8 cellular contexts compared by ENCODE assay signal in genomic region chr9:76459691-76460635, GRCh38. TPM values are rescaled to one million over a fixed set of nuclear protein-coding genes. Genes with fewer than 3 reads are reported as not detected.
DNase-seq lines count a peak whose midpoint lies in the region; ATAC-seq and TF ChIP-seq lines count a peak whose summit lies in the region.

No MANE protein-coding gene starts in this region.

- H3K4me3 ChIP-seq in HUES6 (ENCODE audit: low read depth, low read length) = peak overlapping the region; percentile 89
- peak overlapping the region; percentile 63 for H3K4me3 ChIP-seq in RWPE2 (ENCODE audit: severe bottlenecking)
- peak overlapping the region; percentile 64 for H3K4me3 ChIP-seq in ectodermal cell (ENCODE audit: insufficient read depth, low read depth, low read length)
- H3K4me3 ChIP-seq in lower leg skin (ENCODE audit: low read depth, poor library complexity, severe bottlenecking) = peak overlapping the region; percentile 41
- peak overlapping the region; percentile 35 to 65 (median 55) for H3K4me3 ChIP-seq in thyroid gland (replicated peaks in 1 of 3)

- DNase-seq in activated T-cell treated with anti-CD3 and anti-CD28 coated beads, Interleukin-2, amount 50 U/mL, for 4 hours = no peak
- no peak for DNase-seq in activated T-cell treated with anti-CD3 and anti-CD28 coated beads, Interleukin-2, amount 50 U/mL, for 1 hour
- DNase-seq in RWPE2 (ENCODE audit: low spot score) (peak; percentile 55), lower leg skin (ENCODE audit: low spot score in 2 of 2) (peak in 1 of 2 donors; percentile 88), thyroid gland (peak; percentile 68)

- H3K27me3 ChIP-seq in HUES6 (ENCODE audit: control insufficient read depth, insufficient read depth, low read length) (no peaks in the 10 kb centered on the region), RWPE2 (ENCODE audit: insufficient read depth, poor library complexity, severe bottlenecking) (no peaks in the 10 kb centered on the region), ectodermal cell (ENCODE audit: control insufficient read depth, insufficient read depth, low read length, poor library complexity, severe bottlenecking) (peaks cover 20% of the 10 kb centered on the region), thyroid gland (no peaks in the 10 kb centered on the region)

- peaks cover 30% of the 10 kb centered on the region for H3K4me1 Mint-ChIP-seq in activated T-cell treated with anti-CD3 and anti-CD28 coated beads, Interleukin-2, amount 50 U/mL, for 4 hours (ENCODE audit: low read depth)

- whole genome bisulfite sequencing in ectodermal cell, 2 experiments = 0% methylated on average over 32 of the region's 32 CpGs
- 7% methylated on average over 32 of the region's 32 CpGs for WGBS in lower leg skin, 2 donors
- WGBS in thyroid gland, 2 donors = 4 to 7% methylated on average over 32 of the region's 32 CpGs

- peaks cover 2% of the 10 kb centered on the region for H3K36me3 Mint-ChIP-seq in activated T-cell treated with anti-CD3 and anti-CD28 coated beads, Interleukin-2, amount 50 U/mL, for 4 hours (ENCODE audit: insufficient read depth)

- H3K27me3 Mint-ChIP-seq in activated T-cell treated with anti-CD3 and anti-CD28 coated beads, Interleukin-2, amount 50 U/mL, for 4 hours (ENCODE audit: low read depth) = no peaks in the 10 kb centered on the region

- H3K27ac ChIP-seq in HUES6 (ENCODE audit: low read depth, low read length) (no peak overlapping the region), RWPE2 (ENCODE audit: poor library complexity, severe bottlenecking) (peak overlapping the region; percentile 50), ectodermal cell (ENCODE audit: insufficient read depth, low read depth, low read length, poor library complexity, severe bottlenecking) (no peak overlapping the region), thyroid gland (peak overlapping the region; percentile 39 to 83 (median 74))

- no peak for TF ChIP-seq POLR2A in lower leg skin (IDR thresholded peaks at IDR 0.05)
- TF ChIP-seq POLR2A in thyroid gland (IDR thresholded peaks at IDR 0.05) = peak in 1 of 2 donors; percentile 51

- peaks cover 13% of the 10 kb centered on the region for H3K4me1 ChIP-seq in HUES6 (ENCODE audit: control insufficient read depth, insufficient read depth, low read length)
- H3K4me1 ChIP-seq in RWPE2 (ENCODE audit: insufficient read depth, poor library complexity, severe bottlenecking) = peaks cover 3% of the 10 kb centered on the region
- peaks cover 4% of the 10 kb centered on the region for H3K4me1 ChIP-seq in ectodermal cell (ENCODE audit: control insufficient read depth, insufficient read depth, low read length)
- peaks cover 13 to 27% of the 10 kb centered on the region in 2 donors for H3K4me1 ChIP-seq in thyroid gland

- H3K36me3 ChIP-seq in HUES6 (ENCODE audit: control insufficient read depth, insufficient read depth, low read length) (no peaks in the 10 kb centered on the region), RWPE2 (ENCODE audit: low read depth) (no peaks in the 10 kb centered on the region), ectodermal cell (ENCODE audit: control insufficient read depth, insufficient read depth, low read length) (no peaks in the 10 kb centered on the region), thyroid gland (no peaks in the 10 kb centered on the region)

- H3K9me3 Mint-ChIP-seq in activated T-cell treated with anti-CD3 and anti-CD28 coated beads, Interleukin-2, amount 50 U/mL, for 4 hours = no peaks in the 10 kb centered on the region

- peak; percentile 10 for ATAC-seq in activated T-cell treated with anti-CD3 and anti-CD28 coated beads, Interleukin-2, amount 50 U/mL, for 4 hours
- peak; percentile 58 for ATAC-seq in RWPE2 (ENCODE audit: low read depth)
- ATAC-seq in HG03520 (IDR thresholded peaks at IDR 0.05; ENCODE audit: unreplicated experiment) = no peak

- TF ChIP-seq CTCF in RWPE2 (IDR thresholded peaks at IDR 0.05; ENCODE audit: poor library complexity, severe bottlenecking) (peak; percentile 39), lower leg skin (IDR thresholded peaks at IDR 0.05) (no peak), thyroid gland (IDR thresholded peaks at IDR 0.05) (peak in 4 of 6 experiments; percentile 30 to 55 (median 40))

- peak overlapping the region; percentile 77 for H3K9ac ChIP-seq in HUES6 (ENCODE audit: low read length)

- peak overlapping the region; percentile 94 for H3K4me3 Mint-ChIP-seq in activated T-cell treated with anti-CD3 and anti-CD28 coated beads, Interleukin-2, amount 50 U/mL, for 4 hours

- H3K9me3 ChIP-seq in HUES6 (ENCODE audit: control insufficient read depth, insufficient read depth, low read depth, low read length) = no peaks in the 10 kb centered on the region
- H3K9me3 ChIP-seq in RWPE2 (ENCODE audit: severe bottlenecking) = no peaks in the 10 kb centered on the region
- no peaks in the 10 kb centered on the region for H3K9me3 ChIP-seq in ectodermal cell (ENCODE audit: control insufficient read depth, low read length)
- no peaks in the 10 kb centered on the region for H3K9me3 ChIP-seq in thyroid gland

- intact Hi-C loops in lower leg skin (cut with DNase I; ENCODE audit: low total_unique reads) (no loop called here), thyroid gland (cut with DNase I) (loop anchor here (5.0 kb wide), 1 partner anchor 182 kb away; no protein-coding TSS in a partner anchor)

RNA-seq across cellular contexts. Expression of gene GCNT1, which starts 1.0 kb away (rescaled TPM):
- total RNA-seq in activated T-cell treated with anti-CD3 and anti-CD28 coated beads, Interleukin-2, amount 50 U/mL, for 4 hours = 1 to 10 TPM; 6.2 to 8.9 (median 7.7) TPM
- 16.7 TPM for polyA plus RNA-seq in ectodermal cell (2013, experiment 1 of 4)
- 30.3 TPM for polyA plus RNA-seq in ectodermal cell (2013, experiment 2 of 4)
- polyA plus RNA-seq in ectodermal cell (2013, experiment 3 of 4) = 14.2 TPM
- polyA plus RNA-seq in ectodermal cell (2013, experiment 4 of 4) = 19.1 TPM
- total RNA-seq in lower leg skin (10 to 100 TPM in 1 of 4 donors, 1 to 10 TPM in 3; 3.7 to 12.1 (median 6.0) TPM), thyroid gland (100 to 1,000 TPM in 1 of 4 donors, 10 to 100 TPM in 3; 15.4 to 340 (median 30.9) TPM)

Comparison
In these comparisons a context has a peak if more than half of its experiments do, and no peak if none do; other contexts are left out.
1. DNase-seq: peak in RWPE2 (single experiment) and thyroid gland (2 of 2); none in activated T-cell treated with anti-CD3 and anti-CD28 coated beads, Interleukin-2, amount 50 U/mL, for 4 hours (single experiment) and activated T-cell treated with anti-CD3 and anti-CD28 coated beads, Interleukin-2, amount 50 U/mL, for 1 hour (single experiment).
2. H3K27ac ChIP-seq: peak in RWPE2 (single experiment) and thyroid gland (3 of 3); none in HUES6 (single experiment) and ectodermal cell (single experiment).
3. CTCF ChIP-seq: peak in RWPE2 (single experiment) and thyroid gland (4 of 6); none in lower leg skin (0 of 3).
4. Peak in every context shown above with its lines, with median percentiles within 50 percentile points of each other: H3K4me3 ChIP-seq.